ENCODE assay signal across 16 cellular contexts in the genomic region with DNA sequence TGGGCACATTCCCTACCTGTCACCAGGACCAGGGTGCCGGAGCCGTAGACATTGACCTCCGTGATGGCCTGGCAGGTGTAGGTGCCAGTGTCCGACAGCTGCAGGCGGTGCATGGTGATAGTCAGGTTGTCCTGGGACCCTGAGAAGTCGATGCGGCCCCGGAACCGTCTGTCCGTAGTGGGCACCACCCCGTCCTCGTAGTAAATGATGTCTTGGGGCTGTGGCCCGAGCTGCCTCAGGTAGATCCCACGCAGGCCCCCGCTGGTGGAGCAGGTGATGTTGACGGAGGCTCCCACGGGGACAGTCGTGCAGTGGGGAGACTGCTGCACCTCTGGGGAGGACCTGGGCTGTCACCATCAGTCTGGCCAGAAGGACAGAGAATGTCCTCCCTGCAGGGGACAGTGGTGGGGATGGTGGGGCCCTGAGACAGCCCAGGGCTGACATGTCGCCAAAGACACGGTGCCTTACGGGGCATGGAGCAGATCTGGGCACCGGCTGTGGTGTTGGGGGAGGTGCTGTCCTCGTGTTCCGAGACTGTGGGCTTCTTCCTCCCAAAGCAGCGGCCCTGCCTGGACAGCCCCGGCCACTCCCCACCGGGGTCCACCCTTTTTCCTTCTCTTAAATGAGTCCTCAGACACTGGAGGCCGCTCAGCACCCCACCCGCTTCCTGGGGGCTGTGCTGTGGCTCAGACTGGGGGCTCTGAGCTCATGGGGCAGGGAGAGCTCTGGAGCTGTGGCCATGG. TPM values are rescaled to one million over a fixed set of nuclear protein-coding genes. Genes with fewer than 3 reads are reported as not detected.
DNase-seq lines count a peak whose midpoint lies in the region; ATAC-seq, FAIRE-seq and TF ChIP-seq lines count a peak whose summit lies in the region.
"Had no signal": no experiment of that assay in that cellular context is flagged by ENCODE, and none has a peak within 500 bp of the region (broad histone marks: within the 10 kb centered on the region; RNA-seq: fewer than 3 reads in every experiment).

No MANE protein-coding gene starts in this region.

- ATAC-seq in activated T-cell treated with anti-CD3 and anti-CD28 coated beads, Interleukin-2, amount 50 U/mL, for 72 hours (replicated peaks in 1 of 2): peak; percentile 15 to 16

- no peak for TF ChIP-seq EP300 in stomach (IDR thresholded peaks at IDR 0.05)

- peak in 1 of 2 donors; percentile 44 for DNase-seq in activated T-cell treated with anti-CD3 and anti-CD28 coated beads, Interleukin-2, amount 50 U/mL, for 72 hours
- DNase-seq in activated T-cell treated with anti-CD3 and anti-CD28 coated beads, Interleukin-2, amount 50 U/mL, for 1 hour: no peak
- peak; percentile 39 for DNase-seq in activated CD4-positive, alpha-beta memory T cell treated with anti-CD3 and anti-CD28 coated beads for 36 hours
- no peak for DNase-seq in esophagus squamous epithelium (lab: John Stamatoyannopoulos, UW)
- DNase-seq in stomach: no peak
- no peak for DNase-seq in D721Med (ENCODE audit: insufficient read length, low spot score)
- DNase-seq in NCI-H345 (lab: John Stamatoyannopoulos, UW): no peak
- DNase-seq in OCI-M2 (lab: John Stamatoyannopoulos, UW; ENCODE audit: unreplicated experiment): no peak
- DNase-seq: ACHN, cerebellar nuclear complex, HFFc6, naive B cell, tibial artery had no signal

- no peaks in the 10 kb centered on the region for H3K27me3 Mint-ChIP-seq in activated T-cell treated with anti-CD3 and anti-CD28 coated beads, Interleukin-2, amount 50 U/mL, for 72 hours (ENCODE audit: low read depth)
- H3K27me3 Mint-ChIP-seq in activated CD4-positive, alpha-beta memory T cell treated with anti-CD3 and anti-CD28 coated beads for 36 hours: no peaks in the 10 kb centered on the region

- no peak overlapping the region for H3K4me3 Mint-ChIP-seq in activated T-cell treated with anti-CD3 and anti-CD28 coated beads, Interleukin-2, amount 50 U/mL, for 72 hours
- H3K4me3 Mint-ChIP-seq in activated CD4-positive, alpha-beta memory T cell treated with anti-CD3 and anti-CD28 coated beads for 36 hours: no peak overlapping the region
- H3K4me3 Mint-ChIP-seq: HFFc6 had no signal

- TF ChIP-seq POLR2A in esophagus squamous epithelium (IDR thresholded peaks at IDR 0.05): no peak
- TF ChIP-seq POLR2A in stomach (IDR thresholded peaks at IDR 0.05): no peak

- peak overlapping the region; percentile 1 to 44 (median 21) for H3K4me3 ChIP-seq in esophagus squamous epithelium
- peak overlapping the region; percentile 11 to 33 (median 28) for H3K4me3 ChIP-seq in stomach
- H3K4me3 ChIP-seq: tibial artery had no signal

- H3K4me1 ChIP-seq in esophagus squamous epithelium (peaks cover 0 to 30% (median 15%) of the 10 kb centered on the region in 3 donors), stomach (peaks cover 12 to 30% (median 22%) of the 10 kb centered on the region in 4 donors)

- H3K27me3 ChIP-seq in esophagus squamous epithelium (peaks cover 5 to 80% (median 16%) of the 10 kb centered on the region in 4 donors), stomach (peaks cover 10 to 62% (median 36%) of the 10 kb centered on the region in 3 donors)

- TF ChIP-seq CTCF in esophagus squamous epithelium (IDR thresholded peaks at IDR 0.05): no peak
- TF ChIP-seq CTCF in stomach (IDR thresholded peaks at IDR 0.05): no peak
- no peak for TF ChIP-seq CTCF in D721Med (IDR thresholded peaks at IDR 0.05; ENCODE audit: insufficient read depth, missing control alignments)

- no peaks in the 10 kb centered on the region for H3K9me3 ChIP-seq in esophagus squamous epithelium
- H3K9me3 ChIP-seq in stomach: no peaks in the 10 kb centered on the region
- H3K9me3 ChIP-seq: heart right ventricle, tibial artery had no signal

- POLR2A ChIA-PET in activated CD4-positive, alpha-beta memory T cell treated with anti-CD3 and anti-CD28 coated beads for 36 hours (lab: Charles Lee): interaction anchor here (0.8 to 3.0 kb wide), 6 partner anchors 14 to 133 kb away, joined by 3 to 103 read pairs (median 4); no protein-coding TSS in a partner anchor

- H3K9me3 Mint-ChIP-seq in activated T-cell treated with anti-CD3 and anti-CD28 coated beads, Interleukin-2, amount 50 U/mL, for 72 hours: no peaks in the 10 kb centered on the region
- H3K9me3 Mint-ChIP-seq in activated CD4-positive, alpha-beta memory T cell treated with anti-CD3 and anti-CD28 coated beads for 36 hours: no peaks in the 10 kb centered on the region
- H3K9me3 Mint-ChIP-seq: HFFc6, naive B cell had no signal

- peaks cover 13 to 34% of the 10 kb centered on the region in 2 donors for H3K36me3 Mint-ChIP-seq in activated T-cell treated with anti-CD3 and anti-CD28 coated beads, Interleukin-2, amount 50 U/mL, for 72 hours (ENCODE audit: insufficient read depth in 2 of 2)
- peaks cover 36% of the 10 kb centered on the region for H3K36me3 Mint-ChIP-seq in activated CD4-positive, alpha-beta memory T cell treated with anti-CD3 and anti-CD28 coated beads for 36 hours
- H3K36me3 Mint-ChIP-seq: naive B cell had no signal

- FAIRE-seq in D721Med (lab: Jason Lieb, UNC): no peak

- peaks cover 13% of the 10 kb centered on the region for H3K4me1 Mint-ChIP-seq in activated T-cell treated with anti-CD3 and anti-CD28 coated beads, Interleukin-2, amount 50 U/mL, for 72 hours (ENCODE audit: low read depth)
- H3K4me1 Mint-ChIP-seq in activated CD4-positive, alpha-beta memory T cell treated with anti-CD3 and anti-CD28 coated beads for 36 hours (ENCODE audit: low read depth): peaks cover 21% of the 10 kb centered on the region

- H3K36me3 ChIP-seq in esophagus squamous epithelium (no peaks in the 10 kb centered on the region), stomach (peaks cover 0 to 4% (median 0%) of the 10 kb centered on the region in 4 donors)
- H3K36me3 ChIP-seq: tibial artery had no signal

- intact Hi-C loops in activated CD4-positive, alpha-beta memory T cell treated with anti-CD3 and anti-CD28 coated beads for 36 hours (cut with micrococcal nuclease): loop anchor here (1.0 kb wide), 1 partner anchor 11 kb away; no protein-coding TSS in a partner anchor
- intact Hi-C loops in esophagus squamous epithelium (cut with DNase I) (no loop called here), stomach (cut with DNase I; ENCODE audit: low total_unique reads) (no loop called here)

- 55 to 79% methylated on average over 10 to 19 of the region's 29 CpGs for WGBS in esophagus squamous epithelium, 2 donors
- 69 to 80% (median 78%) methylated on average over 18 to 29 of the region's 29 CpGs for WGBS in stomach, 5 donors

- CTCF ChIA-PET in activated CD4-positive, alpha-beta memory T cell treated with anti-CD3 and anti-CD28 coated beads for 36 hours (lab: Charles Lee): interaction anchor here (0.5 to 2.6 kb wide), 9 partner anchors 15 to 83 kb away, joined by 3 to 18 read pairs (median 4); a partner anchor contains a TSS

- H3K27ac ChIP-seq in esophagus squamous epithelium: peak overlapping the region in 3 of 4 donors; percentile 9 to 49 (median 46)
- peak overlapping the region; percentile 10 to 49 (median 35) for H3K27ac ChIP-seq in stomach
- H3K27ac ChIP-seq: tibial artery had no signal

- H3K27ac Mint-ChIP-seq in activated T-cell treated with anti-CD3 and anti-CD28 coated beads, Interleukin-2, amount 50 U/mL, for 72 hours: peak overlapping the region; percentile 89
- peak overlapping the region; percentile 92 for H3K27ac Mint-ChIP-seq in activated CD4-positive, alpha-beta memory T cell treated with anti-CD3 and anti-CD28 coated beads for 36 hours
- H3K27ac Mint-ChIP-seq: HFFc6 had no signal

RNA-seq across cellular contexts. Expression of a gene that starts 0.6 kb away (rescaled TPM):
- 1,000 to 10,000 TPM in 1 of 2 donors, 100 to 1,000 TPM in 1; 845 to 1,007 TPM for total RNA-seq in activated T-cell treated with anti-CD3 and anti-CD28 coated beads, Interleukin-2, amount 50 U/mL, for 72 hours
- total RNA-seq in activated CD4-positive, alpha-beta memory T cell treated with anti-CD3 and anti-CD28 coated beads for 36 hours: 100 to 1,000 TPM; 570 to 574 TPM
- total RNA-seq in esophagus squamous epithelium: 1 to 10 TPM; 3.0 to 4.4 (median 4.1) TPM
- 1 to 10 TPM in 2 of 5 donors, not detected in 3; 2.0 to 4.3 TPM for total RNA-seq in stomach
- polyA plus RNA-seq in stomach: 1 to 10 TPM; 2.1 to 8.6 (median 3.7) TPM
- total RNA-seq: epithelial cell of proximal tubule had no signal

RNA-seq across cellular contexts. Expression of a gene that starts 16.7 kb away (rescaled TPM):
- 10 to 100 TPM in 1 of 2 donors, 1 to 10 TPM in 1; 3.3 to 12.6 TPM for total RNA-seq in activated T-cell treated with anti-CD3 and anti-CD28 coated beads, Interleukin-2, amount 50 U/mL, for 72 hours
- 10 to 100 TPM; 12.2 to 12.7 TPM for total RNA-seq in activated CD4-positive, alpha-beta memory T cell treated with anti-CD3 and anti-CD28 coated beads for 36 hours
- total RNA-seq in esophagus squamous epithelium (10 to 100 TPM in 1 of 4 donors, 1 to 10 TPM in 3; 4.3 to 19.5 (median 6.5) TPM), stomach (10 to 100 TPM in 2 of 5 donors, 1 to 10 TPM in 3; 1.8 to 48.8 (median 6.7) TPM)
- polyA plus RNA-seq in stomach: 10 to 100 TPM in 2 of 3 donors, 1 to 10 TPM in 1; 9.3 to 23.1 (median 10.2) TPM

RNA-seq across cellular contexts. Expression of a gene that starts 42.2 kb away (rescaled TPM):
- total RNA-seq in activated T-cell treated with anti-CD3 and anti-CD28 coated beads, Interleukin-2, amount 50 U/mL, for 72 hours: under 1 TPM in 1 of 2 donors, not detected in 1; 0.17 TPM
- total RNA-seq in activated CD4-positive, alpha-beta memory T cell treated with anti-CD3 and anti-CD28 coated beads for 36 hours: not detected
- not detected for total RNA-seq in esophagus squamous epithelium
- total RNA-seq in stomach: not detected
- polyA plus RNA-seq in stomach: not detected
- total RNA-seq: epithelial cell of proximal tubule, heart right ventricle had no signal
- polyA plus RNA-seq: adipose tissue, heart right ventricle had no signal

RNA-seq across cellular contexts. Expression of a gene that starts 43.3 kb away (rescaled TPM):
- 100 to 1,000 TPM; 166 to 170 TPM for total RNA-seq in activated T-cell treated with anti-CD3 and anti-CD28 coated beads, Interleukin-2, amount 50 U/mL, for 72 hours
- total RNA-seq in activated CD4-positive, alpha-beta memory T cell treated with anti-CD3 and anti-CD28 coated beads for 36 hours: 100 to 1,000 TPM; 110 to 111 TPM
- total RNA-seq in esophagus squamous epithelium: 100 to 1,000 TPM in 1 of 4 donors, 10 to 100 TPM in 3; 24.6 to 102 (median 57.1) TPM
- 100 to 1,000 TPM in 4 of 5 donors, 10 to 100 TPM in 1; 58.0 to 180 (median 140) TPM for total RNA-seq in stomach
- polyA plus RNA-seq in stomach: 10 to 100 TPM; 55.9 to 66.7 (median 65.4) TPM

RNA-seq across cellular contexts. Expression of a gene that starts 54.7 kb away (rescaled TPM):
- under 1 TPM in 1 of 2 donors, not detected in 1; 0.46 TPM for total RNA-seq in activated T-cell treated with anti-CD3 and anti-CD28 coated beads, Interleukin-2, amount 50 U/mL, for 72 hours
- not detected for total RNA-seq in activated CD4-positive, alpha-beta memory T cell treated with anti-CD3 and anti-CD28 coated beads for 36 hours
- total RNA-seq in esophagus squamous epithelium: not detected
- total RNA-seq in stomach: not detected
- polyA plus RNA-seq in stomach: not detected
- total RNA-seq: epithelial cell of proximal tubule, HFFc6 had no signal

Comparison
In these comparisons a context has a peak if more than half of its experiments do, and no peak if none do; other contexts are left out.
1. RNA of a gene that starts 0.6 kb away (total RNA-seq): 845 to 1,007 TPM in activated T-cell treated with anti-CD3 and anti-CD28 coated beads, Interleukin-2, amount 50 U/mL, for 72 hours and 570 to 574 TPM in activated CD4-positive, alpha-beta memory T cell treated with anti-CD3 and anti-CD28 coated beads for 36 hours; 3.0 to 4.4 TPM in esophagus squamous epithelium and 2.0 to 4.3 TPM in stomach; every median in the first group is over 100 times any median in the second.